35 cellular contexts compared by ENCODE assay signal in the genomic region with DNA sequence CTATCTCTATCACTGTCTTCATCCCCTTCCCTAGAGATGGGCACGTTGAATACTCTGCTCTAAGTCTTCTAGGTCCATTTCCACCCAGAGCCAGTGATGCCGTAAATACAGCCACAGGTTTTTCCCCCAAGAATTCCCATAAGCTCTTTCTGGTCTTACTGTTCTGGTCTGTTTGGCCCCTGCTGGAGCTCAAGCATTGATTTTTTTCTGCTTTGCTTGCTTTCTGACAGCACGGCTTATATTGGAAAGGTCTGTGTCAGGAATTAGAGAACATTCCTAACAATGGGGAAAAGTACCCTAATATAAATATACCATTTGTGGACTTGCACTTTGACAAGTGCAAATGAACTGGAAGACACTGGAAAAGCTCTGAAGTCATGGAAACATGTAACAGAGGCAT.
"Had no signal": no experiment of that assay in that cellular context is flagged by ENCODE, and none has a peak within 500 bp of the region (broad histone marks: within the 10 kb centered on the region; RNA-seq: fewer than 3 reads in every experiment).

No MANE protein-coding gene starts in this region.

- FAIRE-seq: astrocyte, bronchial epithelial cell had no signal

- H3K9me3 ChIP-seq: adrenal gland, ascending aorta, body of pancreas, breast epithelium had no signal

- DNase-seq: activated effector memory CD4-positive, alpha-beta T cell treated with anti-CD3 and anti-CD28 coated beads, Interleukin-2, amount 50 U/mL, for 16 hours; activated effector memory CD4-positive, alpha-beta T cell treated with Interleukin-2 at 50 U/mL for 16 hours; activated gamma-delta T cell; activated gamma-delta T cell treated with Interleukin-2 at 50 U/mL for 16 hours; activated naive CD4-positive, alpha-beta T cell; activated naive CD4-positive, alpha-beta T cell treated with anti-CD3 and anti-CD28 coated beads for 36 hours; activated naive CD4-positive, alpha-beta T cell treated with anti-CD3 and anti-CD28 coated beads, Interleukin-2, amount 10 ng/mL, durations not matched to agents 7 days and 5 days; activated naive CD4-positive, alpha-beta T cell treated with anti-CD3 and anti-CD28 coated beads, Interleukin-2, amount 50 U/mL, for 16 hours; activated naive CD4-positive, alpha-beta T cell treated with Interleukin-2 at 50 U/mL for 16 hours; activated naive CD8-positive, alpha-beta T cell treated with anti-CD3 and anti-CD28 coated beads for 36 hours; activated naive CD8-positive, alpha-beta T cell treated with anti-CD3 and anti-CD28 coated beads, Interleukin-2, amount 10 ng/mL, durations not matched to agents 7 days and 5 days; activated naive CD8-positive, alpha-beta T cell treated with anti-CD3 and anti-CD28 coated beads, Interleukin-2, amount 50 U/mL, for 24 hours; activated T-cell treated with anti-CD3 and anti-CD28 coated beads for 4 hours; activated T-cell treated with anti-CD3 and anti-CD28 coated beads, Interleukin-2, amount 50 U/mL, for 1 hour; activated T-cell treated with anti-CD3 and anti-CD28 coated beads, Interleukin-2, amount 50 U/mL, for 24 hours; activated T-cell treated with anti-CD3 and anti-CD28 coated beads, Interleukin-2, amount 50 U/mL, for 4 hours; activated T-cell treated with anti-CD3 and anti-CD28 coated beads, Interleukin-2, amount 50 U/mL, for 48 hours; activated T-cell treated with anti-CD3 and anti-CD28 coated beads, Interleukin-2, amount 50 U/mL, for 72 hours; adrenal gland; amniotic stem cell; amygdala; anterior cingulate cortex; aorta; body of pancreas; brain microvascular endothelial cell; caudate nucleus; central memory CD4-positive, alpha-beta T cell; cerebellar nuclear complex had no signal

- H3K36me3 ChIP-seq: adrenal gland, ascending aorta, brain microvascular endothelial cell, breast epithelium, cardiac muscle cell had no signal

- H3K4me1 ChIP-seq: adrenal gland, ascending aorta, breast epithelium had no signal

- H3K27ac ChIP-seq: adrenal gland, ascending aorta, body of pancreas, brain microvascular endothelial cell, cardiac muscle cell had no signal

- H3K27me3 ChIP-seq: adrenal gland, ascending aorta, body of pancreas, brain microvascular endothelial cell, breast epithelium, cardiac muscle cell had no signal

- H3K4me3 ChIP-seq: adrenal gland, ascending aorta, body of pancreas, breast epithelium, cardiac muscle cell had no signal

- ATAC-seq: activated naive CD4-positive, alpha-beta T cell treated with anti-CD3 and anti-CD28 coated beads, Interleukin-2, amount 50 U/mL, for 72 hours; activated naive CD8-positive, alpha-beta T cell treated with anti-CD3 and anti-CD28 coated beads, Interleukin-2, amount 50 U/mL, for 24 hours; activated T-cell treated with anti-CD3 and anti-CD28 coated beads, Interleukin-2, amount 50 U/mL, for 4 hours; activated T-cell treated with anti-CD3 and anti-CD28 coated beads, Interleukin-2, amount 50 U/mL, for 72 hours; activated T-helper 17 cell treated with anti-CD3 and anti-CD28 coated beads, Interleukin-2, amount 50 U/mL, for 72 hours; body of pancreas had no signal
